ENCODE assay signal across 8 cellular contexts in the genomic region with DNA sequence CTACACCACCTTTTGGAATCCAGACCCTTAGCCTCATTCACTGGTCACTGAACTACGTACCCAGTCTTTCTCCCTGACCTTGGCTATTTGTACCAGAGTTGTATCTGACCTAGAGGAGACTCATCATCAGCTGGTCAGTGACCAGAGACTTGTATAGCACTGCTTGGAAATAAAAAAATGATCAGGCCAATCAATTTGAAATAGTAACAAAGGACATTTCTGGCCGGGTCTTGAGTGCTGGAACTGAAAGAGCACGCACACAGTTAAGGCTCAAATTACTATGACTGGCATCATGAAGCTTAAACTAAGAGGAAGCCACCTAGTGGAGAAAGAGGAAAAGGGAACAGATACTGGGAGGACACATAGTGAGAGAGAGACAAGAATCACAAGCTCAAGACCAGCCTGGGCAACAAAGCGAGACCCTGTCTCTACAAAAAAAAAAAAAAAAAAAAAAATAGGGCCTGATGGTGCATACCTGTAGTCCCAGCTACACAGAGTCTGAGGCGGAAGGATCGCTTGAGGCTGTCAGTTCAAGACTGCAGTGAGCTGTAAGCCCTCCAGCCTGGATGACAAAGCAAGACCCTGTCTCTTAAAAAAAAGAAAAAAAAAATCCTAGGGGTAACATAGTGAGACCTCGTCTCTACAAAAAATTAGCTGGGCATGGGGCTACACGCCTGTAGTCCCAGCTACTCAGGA. TPM values are rescaled to one million over a fixed set of nuclear protein-coding genes. Genes with fewer than 3 reads are reported as not detected.
DNase-seq lines count a peak whose midpoint lies in the region; ATAC-seq, FAIRE-seq and TF ChIP-seq lines count a peak whose summit lies in the region.

No MANE protein-coding gene starts in this region.

- H3K4me1 Mint-ChIP-seq in effector memory CD8-positive, alpha-beta T cell (ENCODE audit: low read depth in 2 of 2), result peaks cover 3% of the 10 kb centered on the region in 2 donors
- H3K4me1 Mint-ChIP-seq in memory B cell, result peaks cover 4% of the 10 kb centered on the region

- H3K9me2 ChIP-seq in Loucy (replicated peaks; ENCODE audit: low read depth, low read length), result no peaks in the 10 kb centered on the region

- no peak overlapping the region for H3K4me3 Mint-ChIP-seq in effector memory CD8-positive, alpha-beta T cell
- no peak overlapping the region for H3K4me3 Mint-ChIP-seq in memory B cell

- TF ChIP-seq CTCF in Loucy (conservative IDR thresholded peaks at IDR 0.05; ENCODE audit: low read length), result peak; percentile 56

- H3K9me3 ChIP-seq in Loucy (ENCODE audit: insufficient read depth, low read depth, low read length), result no peaks in the 10 kb centered on the region

- H3K36me3 Mint-ChIP-seq in effector memory CD8-positive, alpha-beta T cell (ENCODE audit: insufficient read depth), result no peaks in the 10 kb centered on the region
- H3K36me3 Mint-ChIP-seq in memory B cell, result no peaks in the 10 kb centered on the region

- H3K27me3 Mint-ChIP-seq in effector memory CD8-positive, alpha-beta T cell, result no peaks in the 10 kb centered on the region
- no peaks in the 10 kb centered on the region for H3K27me3 Mint-ChIP-seq in memory B cell

- no peaks in the 10 kb centered on the region for H4K20me1 ChIP-seq in Loucy (ENCODE audit: insufficient read depth, low read length, poor library complexity, severe bottlenecking)

- peak; percentile 99 for ATAC-seq in HG02588 (IDR thresholded peaks at IDR 0.05; ENCODE audit: unreplicated experiment)
- ATAC-seq in effector memory CD8-positive, alpha-beta T cell (replicated peaks), result peak; percentile 96
- peak; percentile 99 for ATAC-seq in memory B cell (ENCODE audit: low read depth)

- peak overlapping the region; percentile 42 for H3K4me3 ChIP-seq in Loucy (ENCODE audit: low read length, poor library complexity, severe bottlenecking)

- H2AFZ ChIP-seq in Loucy (ENCODE audit: low read length), result 0 out of 2 replicates have a peak overlapping the region, but pooled peaks have one; percentile 36

- H3K9me3 Mint-ChIP-seq in effector memory CD8-positive, alpha-beta T cell, result no peaks in the 10 kb centered on the region
- H3K9me3 Mint-ChIP-seq in memory B cell, result no peaks in the 10 kb centered on the region

- H3K27ac Mint-ChIP-seq in effector memory CD8-positive, alpha-beta T cell, result no peak overlapping the region
- H3K27ac Mint-ChIP-seq in memory B cell, result peak overlapping the region; percentile 74

- peaks cover 4% of the 10 kb centered on the region for H3K4me1 ChIP-seq in Loucy (ENCODE audit: insufficient read depth, low read length, poor library complexity, severe bottlenecking)

- no peak for TF ChIP-seq POLR2A in GM12891 (IDR thresholded peaks at IDR 0.05; ENCODE audit: low read depth, low read length)

- H3K9ac ChIP-seq in Loucy (ENCODE audit: low read depth, low read length, poor library complexity, severe bottlenecking), result peak overlapping the region; percentile 36

- FAIRE-seq in GM12891 (lab: Jason Lieb, UNC), result peak; percentile 90

- H3K27me3 ChIP-seq in Loucy (ENCODE audit: insufficient read depth, low read length, poor library complexity, severe bottlenecking), result no peaks in the 10 kb centered on the region

- H3K4me2 ChIP-seq in Loucy (ENCODE audit: low read depth, low read length, poor library complexity, severe bottlenecking), result peak overlapping the region; percentile 65

- H3K36me3 ChIP-seq in Loucy (ENCODE audit: insufficient read depth, low read length), result no peaks in the 10 kb centered on the region

- H3K79me2 ChIP-seq in Loucy (ENCODE audit: insufficient read depth, low read length), result no peaks in the 10 kb centered on the region

- H3F3A ChIP-seq in Loucy (ENCODE audit: low read depth), result no peaks in the 10 kb centered on the region

- peak; percentile 58 for DNase-seq in AG08395 (ENCODE audit: low spot score)
- peak; percentile 14 for DNase-seq in GM12891 (ENCODE audit: insufficient read length, low spot score)
- peak; percentile 75 for DNase-seq in RPMI8226
- peak in 2 of 3 experiments; percentile 5 to 17 for DNase-seq in effector memory CD8-positive, alpha-beta T cell
- peak; percentile 11 to 35 for DNase-seq in memory B cell (ENCODE audit: low spot score in 2 of 2)
- no peak for DNase-seq in stimulated activated CD4-positive, alpha-beta T cell treated with anti-CD3 and anti-CD28 coated beads, Interleukin-12 subunit alpha, Interleukin-12 subunit beta, amount 100 ng/mL, for 4 hours

TF ChIP-seq in GM12891, 5 proteins besides CTCF, POLR2A, EP300 and RAD21:
- TF ChIP-seq POLR2AphosphoS5 (IDR thresholded peaks at IDR 0.05; ENCODE audit: low read depth, low read length) (no peak), SPI1 (IDR thresholded peaks at IDR 0.05; ENCODE audit: low read depth, low read length) (peak; percentile 79)

RNA-seq across cellular contexts. Expression of gene SRP19, which starts 12.8 kb away (rescaled TPM):
- 72.7 TPM for polyA plus RNA-seq in GM12891 (2012; ENCODE audit: low read depth, missing spikeins)
